ENCODE assay signal across 8 cellular contexts in genomic region chr19:39846678-39847486, GRCh38. TPM values are rescaled to one million over a fixed set of nuclear protein-coding genes. Genes with fewer than 3 reads are reported as not detected.
DNase-seq lines count a peak whose midpoint lies in the region; ATAC-seq and TF ChIP-seq lines count a peak whose summit lies in the region.

No MANE protein-coding gene starts in this region.

- H3K27me3 ChIP-seq in kidney epithelial cell (ENCODE audit: control insufficient read depth, insufficient read depth, low read length): no peaks in the 10 kb centered on the region
- no peaks in the 10 kb centered on the region for H3K27me3 ChIP-seq in thymus (ENCODE audit: control insufficient read depth, insufficient read depth)

- peak overlapping the region; percentile 97 for H3K4me3 Mint-ChIP-seq in activated T-cell treated with anti-CD3 and anti-CD28 coated beads, Interleukin-2, amount 50 U/mL, for 24 hours

- no peak for TF ChIP-seq CTCF in kidney epithelial cell (IDR thresholded peaks at IDR 0.05; ENCODE audit: insufficient read depth, low read length, poor library complexity, severe bottlenecking)

- 59% methylated on average over 12 of the region's 12 CpGs for WGBS in thymus

- H3K4me3 ChIP-seq in kidney epithelial cell (ENCODE audit: low read depth, low read length): peak overlapping the region; percentile 65
- peak overlapping the region; percentile 83 for H3K4me3 ChIP-seq in thymus (ENCODE audit: low read length)

- H3K27ac ChIP-seq in angular gyrus (ENCODE audit: low read depth, low read length): peak overlapping the region; percentile 89
- H3K27ac ChIP-seq in thymus (ENCODE audit: low read depth): peak overlapping the region; percentile 72

- no peaks in the 10 kb centered on the region for H3K9me3 ChIP-seq in thymus (ENCODE audit: control insufficient read depth)

- H3K27ac Mint-ChIP-seq in activated T-cell treated with anti-CD3 and anti-CD28 coated beads, Interleukin-2, amount 50 U/mL, for 24 hours: peak overlapping the region; percentile 98

- H3K36me3 ChIP-seq in kidney epithelial cell (ENCODE audit: control insufficient read depth, insufficient read depth, low read length) (no peaks in the 10 kb centered on the region), thymus (ENCODE audit: control insufficient read depth, insufficient read depth) (no peaks in the 10 kb centered on the region)

- peaks cover 37% of the 10 kb centered on the region for H3K4me1 Mint-ChIP-seq in activated T-cell treated with anti-CD3 and anti-CD28 coated beads, Interleukin-2, amount 50 U/mL, for 24 hours (ENCODE audit: low read depth)

- peaks cover 18% of the 10 kb centered on the region for H3K4me1 ChIP-seq in thymus (ENCODE audit: control insufficient read depth, insufficient read depth, low read length)

- ATAC-seq in GM19351 (IDR thresholded peaks at IDR 0.05; ENCODE audit: unreplicated experiment) (no peak), HG02588 (IDR thresholded peaks at IDR 0.05; ENCODE audit: unreplicated experiment) (no peak), GM18517 (IDR thresholded peaks at IDR 0.05; ENCODE audit: unreplicated experiment) (no peak)

- DNase-seq in activated T-cell treated with anti-CD3 and anti-CD28 coated beads, Interleukin-2, amount 50 U/mL, for 24 hours: no peak
- no peak for DNase-seq in activated T-cell treated with anti-CD3 and anti-CD28 coated beads, Interleukin-2, amount 50 U/mL, for 48 hours
- no peak for DNase-seq in kidney epithelial cell (ENCODE audit: low read depth)

- H3K9me3 Mint-ChIP-seq in activated T-cell treated with anti-CD3 and anti-CD28 coated beads, Interleukin-2, amount 50 U/mL, for 24 hours: no peaks in the 10 kb centered on the region

- H3K36me3 Mint-ChIP-seq in activated T-cell treated with anti-CD3 and anti-CD28 coated beads, Interleukin-2, amount 50 U/mL, for 24 hours (ENCODE audit: low read depth): peaks cover 39% of the 10 kb centered on the region

- H3K27me3 Mint-ChIP-seq in activated T-cell treated with anti-CD3 and anti-CD28 coated beads, Interleukin-2, amount 50 U/mL, for 24 hours: no peaks in the 10 kb centered on the region

RNA-seq across cellular contexts. Expression of gene FBL, which starts 0.7 kb away (rescaled TPM):
- 162 and 224 TPM in 2 replicates for total RNA-seq in kidney epithelial cell
- polyA plus RNA-seq in thymus: 185 TPM

RNA-seq across cellular contexts. Expression of gene DYRK1B, which starts 12.9 kb away (rescaled TPM):
- total RNA-seq in kidney epithelial cell: 19.3 and 26.6 TPM in 2 replicates
- 19.0 TPM for polyA plus RNA-seq in thymus
